Comparison of ENCODE assay signal across 9 cellular contexts in genomic region chr7:149772236-149772820, GRCh38. TPM values are rescaled to one million over a fixed set of nuclear protein-coding genes. Genes with fewer than 3 reads are reported as not detected.
DNase-seq lines count a peak whose midpoint lies in the region; ATAC-seq and TF ChIP-seq lines count a peak whose summit lies in the region.
"Had no signal": no experiment of that assay in that cellular context is flagged by ENCODE, and none has a peak within 500 bp of the region (broad histone marks: within the 10 kb centered on the region; RNA-seq: fewer than 3 reads in every experiment).

No MANE protein-coding gene starts in this region.

- H3K36me3 Mint-ChIP-seq in CD8-positive, alpha-beta memory T cell, result peaks cover 0 to 2% (median 0%) of the 10 kb centered on the region in 3 donors
- no peaks in the 10 kb centered on the region for H3K36me3 Mint-ChIP-seq in IgD-negative memory B cell
- no peaks in the 10 kb centered on the region for H3K36me3 Mint-ChIP-seq in MCF 10A (ENCODE audit: insufficient read depth, unreplicated experiment)

- intact Hi-C loops in MCF 10A (cut with micrococcal nuclease), result no loop called here

- H3K4me3 Mint-ChIP-seq in CD8-positive, alpha-beta memory T cell, result peak overlapping the region; percentile 59 to 88 (median 75)
- H3K4me3 Mint-ChIP-seq in IgD-negative memory B cell (peak overlapping the region in 3 of 4 donors; percentile 59 to 82 (median 65)), MCF 10A (ENCODE audit: unreplicated experiment) (peak overlapping the region; percentile 82)

- H3K9me3 Mint-ChIP-seq in CD8-positive, alpha-beta memory T cell, result no peaks in the 10 kb centered on the region
- H3K9me3 Mint-ChIP-seq in IgD-negative memory B cell, result peaks cover 0 to 2% (median 0%) of the 10 kb centered on the region in 3 donors
- H3K9me3 Mint-ChIP-seq in MCF 10A (ENCODE audit: unreplicated experiment), result no peaks in the 10 kb centered on the region

- H3K4me3 ChIP-seq in CD8-positive, alpha-beta memory T cell (ENCODE audit: low read length), result peak overlapping the region; percentile 51
- peak overlapping the region; percentile 51 to 80 (median 63) for H3K4me3 ChIP-seq in liver (ENCODE audit: low read depth in 1 of 3, low read length in 3 of 3)
- H3K4me3 ChIP-seq in thymus (ENCODE audit: low read length), result peak overlapping the region; percentile 81

- H3K9ac ChIP-seq in liver (ENCODE audit: low read depth in 1 of 2, low read length in 2 of 2), result no peak overlapping the region

- H3K9me3 ChIP-seq in CD8-positive, alpha-beta memory T cell (ENCODE audit: low read length), result no peaks in the 10 kb centered on the region
- H3K9me3 ChIP-seq in liver (ENCODE audit: control insufficient read depth in 4 of 4, low read length in 3 of 4) (no peaks in the 10 kb centered on the region), thymus (ENCODE audit: control insufficient read depth) (no peaks in the 10 kb centered on the region)

- H3K4me1 Mint-ChIP-seq in CD8-positive, alpha-beta memory T cell, result peaks cover 0 to 16% (median 4%) of the 10 kb centered on the region in 3 donors
- H3K4me1 Mint-ChIP-seq in IgD-negative memory B cell (peaks cover 0 to under 1% (median 0%) of the 10 kb centered on the region in 3 donors), MCF 10A (ENCODE audit: insufficient read depth, unreplicated experiment) (no peaks in the 10 kb centered on the region)

- no peak for ATAC-seq in HG03442 (IDR thresholded peaks at IDR 0.05; ENCODE audit: unreplicated experiment)
- ATAC-seq in GM21825 (IDR thresholded peaks at IDR 0.05; ENCODE audit: unreplicated experiment), result no peak

- TF ChIP-seq CTCF in MCF 10A (IDR thresholded peaks at IDR 0.05; ENCODE audit: unreplicated experiment) (no peak), liver (IDR thresholded peaks at IDR 0.05; ENCODE audit: low read depth, low read length, missing input control) (no peak)

- H3K27ac ChIP-seq in CD8-positive, alpha-beta memory T cell (ENCODE audit: low read depth, low read length), result peak overlapping the region; percentile 65
- H3K27ac ChIP-seq in liver (ENCODE audit: low read depth in 1 of 2, low read length in 2 of 2) (peak overlapping the region; percentile 68 to 71), thymus (ENCODE audit: low read depth) (peak overlapping the region; percentile 87)

- H3K27ac Mint-ChIP-seq in CD8-positive, alpha-beta memory T cell, result no peak overlapping the region
- H3K27ac Mint-ChIP-seq in IgD-negative memory B cell (no peak overlapping the region), MCF 10A (ENCODE audit: low read depth, unreplicated experiment) (no peak overlapping the region)

- no peaks in the 10 kb centered on the region for H3K27me3 ChIP-seq in CD8-positive, alpha-beta memory T cell (ENCODE audit: insufficient read depth, low read length, poor library complexity, severe bottlenecking)
- no peaks in the 10 kb centered on the region for H3K27me3 ChIP-seq in liver (ENCODE audit: control insufficient read depth in 4 of 4, insufficient read depth in 4 of 4, low read length in 3 of 4)
- H3K27me3 ChIP-seq in thymus (ENCODE audit: control insufficient read depth, insufficient read depth), result peaks cover 31% of the 10 kb centered on the region

- H3K4me1 ChIP-seq in CD8-positive, alpha-beta memory T cell (ENCODE audit: insufficient read depth, low read length), result peaks cover 7% of the 10 kb centered on the region
- H3K4me1 ChIP-seq in liver (ENCODE audit: control insufficient read depth in 4 of 4, insufficient read depth in 4 of 4, low read length in 3 of 4), result peaks cover 5 to 22% (median 12%) of the 10 kb centered on the region in 4 donors
- peaks cover 11% of the 10 kb centered on the region for H3K4me1 ChIP-seq in thymus (ENCODE audit: control insufficient read depth, insufficient read depth, low read length)

- 2% methylated on average over 40 of the region's 40 CpGs for WGBS in liver
- WGBS in thymus, result 2% methylated on average over 40 of the region's 40 CpGs

- CTCF ChIA-PET in CD8-positive, alpha-beta memory T cell (lab: Charles Lee), result interaction anchor here (1.5 kb wide), 1 partner anchor 30 kb away, joined by 4 read pairs; no protein-coding TSS in a partner anchor
- CTCF ChIA-PET in MCF 10A (lab: Yijun Ruan, JAX), result interaction anchor here (0.6 to 3.4 kb wide), 5 partner anchors 30 to 510 kb away, joined by 3 to 15 read pairs (median 4); partner anchors contain the start of gene ZNF783

- no TSS peak for BruUV-seq in MCF 10A (replicated peaks; lab: Mats Ljungman, UMichigan)

- no peak for TF ChIP-seq RAD21 in liver (IDR thresholded peaks at IDR 0.05)

- POLR2A ChIA-PET in CD8-positive, alpha-beta memory T cell (lab: Charles Lee), result interaction anchor here (0.6 to 0.8 kb wide), 3 partner anchors 9 to 1191 kb away, joined by 3 to 9 read pairs (median 5); a partner anchor contains a TSS
- POLR2A ChIA-PET in MCF 10A (lab: Yijun Ruan, JAX), result interaction anchor here (0.8 to 1.5 kb wide), 5 partner anchors 25 to 148 kb away, joined by 3 to 5 read pairs (median 4); partner anchors contain the start of gene ZNF862

- peak in 2 of 5 donors; percentile 22 to 54 for DNase-seq in CD8-positive, alpha-beta memory T cell
- DNase-seq in MCF 10A (ENCODE audit: unreplicated experiment) (no peak), NOMO-1 treated with DMSO at 0.1 percent for 48 hours (lab: John Stamatoyannopoulos, UW; ENCODE audit: unreplicated experiment) (no peak)

- H3K36me3 ChIP-seq in CD8-positive, alpha-beta memory T cell (ENCODE audit: insufficient read depth, low read length), result no peaks in the 10 kb centered on the region
- H3K36me3 ChIP-seq in liver (ENCODE audit: control insufficient read depth in 4 of 4, insufficient read depth in 3 of 4, low read depth in 1 of 4, low read length in 3 of 4) (peaks cover 0 to 12% (median 9%) of the 10 kb centered on the region in 4 donors), thymus (ENCODE audit: control insufficient read depth, insufficient read depth) (peaks cover 5% of the 10 kb centered on the region)

- peaks cover 0 to 2% of the 10 kb centered on the region in 2 donors for H3K27me3 Mint-ChIP-seq in CD8-positive, alpha-beta memory T cell
- H3K27me3 Mint-ChIP-seq in IgD-negative memory B cell (peaks cover 1% of the 10 kb centered on the region), MCF 10A (ENCODE audit: insufficient read depth, unreplicated experiment) (no peaks in the 10 kb centered on the region)

TF ChIP-seq in liver, 16 proteins besides CTCF, POLR2A, EP300 and RAD21:
- TF ChIP-seq RXRA (IDR thresholded peaks at IDR 0.05) (no peak), MAX (IDR thresholded peaks at IDR 0.05) (no peak), SP1 (IDR thresholded peaks at IDR 0.05) (no peak), TAF1 (conservative IDR thresholded peaks at IDR 0.05) (no peak), FOXA1 (IDR thresholded peaks at IDR 0.05) (no peak), EGR1 (IDR thresholded peaks at IDR 0.05; ENCODE audit: low read depth in 2 of 2) (no peak), YY1 (IDR thresholded peaks at IDR 0.05) (no peak), FOXA2 (IDR thresholded peaks at IDR 0.05) (no peak)
- TF ChIP-seq, protein P1, sequence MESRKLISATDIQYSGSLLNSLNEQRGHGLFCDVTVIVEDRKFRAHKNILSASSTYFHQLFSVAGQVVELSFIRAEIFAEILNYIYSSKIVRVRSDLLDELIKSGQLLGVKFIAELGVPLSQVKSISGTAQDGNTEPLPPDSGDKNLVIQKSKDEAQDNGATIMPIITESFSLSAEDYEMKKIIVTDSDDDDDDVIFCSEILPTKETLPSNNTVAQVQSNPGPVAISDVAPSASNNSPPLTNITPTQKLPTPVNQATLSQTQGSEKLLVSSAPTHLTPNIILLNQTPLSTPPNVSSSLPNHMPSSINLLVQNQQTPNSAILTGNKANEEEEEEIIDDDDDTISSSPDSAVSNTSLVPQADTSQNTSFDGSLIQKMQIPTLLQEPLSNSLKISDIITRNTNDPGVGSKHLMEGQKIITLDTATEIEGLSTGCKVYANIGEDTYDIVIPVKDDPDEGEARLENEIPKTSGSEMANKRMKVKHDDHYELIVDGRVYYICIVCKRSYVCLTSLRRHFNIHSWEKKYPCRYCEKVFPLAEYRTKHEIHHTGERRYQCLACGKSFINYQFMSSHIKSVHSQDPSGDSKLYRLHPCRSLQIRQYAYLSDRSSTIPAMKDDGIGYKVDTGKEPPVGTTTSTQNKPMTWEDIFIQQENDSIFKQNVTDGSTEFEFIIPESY (IDR thresholded peaks at IDR 0.05), result no peak
- TF ChIP-seq, protein P2, sequence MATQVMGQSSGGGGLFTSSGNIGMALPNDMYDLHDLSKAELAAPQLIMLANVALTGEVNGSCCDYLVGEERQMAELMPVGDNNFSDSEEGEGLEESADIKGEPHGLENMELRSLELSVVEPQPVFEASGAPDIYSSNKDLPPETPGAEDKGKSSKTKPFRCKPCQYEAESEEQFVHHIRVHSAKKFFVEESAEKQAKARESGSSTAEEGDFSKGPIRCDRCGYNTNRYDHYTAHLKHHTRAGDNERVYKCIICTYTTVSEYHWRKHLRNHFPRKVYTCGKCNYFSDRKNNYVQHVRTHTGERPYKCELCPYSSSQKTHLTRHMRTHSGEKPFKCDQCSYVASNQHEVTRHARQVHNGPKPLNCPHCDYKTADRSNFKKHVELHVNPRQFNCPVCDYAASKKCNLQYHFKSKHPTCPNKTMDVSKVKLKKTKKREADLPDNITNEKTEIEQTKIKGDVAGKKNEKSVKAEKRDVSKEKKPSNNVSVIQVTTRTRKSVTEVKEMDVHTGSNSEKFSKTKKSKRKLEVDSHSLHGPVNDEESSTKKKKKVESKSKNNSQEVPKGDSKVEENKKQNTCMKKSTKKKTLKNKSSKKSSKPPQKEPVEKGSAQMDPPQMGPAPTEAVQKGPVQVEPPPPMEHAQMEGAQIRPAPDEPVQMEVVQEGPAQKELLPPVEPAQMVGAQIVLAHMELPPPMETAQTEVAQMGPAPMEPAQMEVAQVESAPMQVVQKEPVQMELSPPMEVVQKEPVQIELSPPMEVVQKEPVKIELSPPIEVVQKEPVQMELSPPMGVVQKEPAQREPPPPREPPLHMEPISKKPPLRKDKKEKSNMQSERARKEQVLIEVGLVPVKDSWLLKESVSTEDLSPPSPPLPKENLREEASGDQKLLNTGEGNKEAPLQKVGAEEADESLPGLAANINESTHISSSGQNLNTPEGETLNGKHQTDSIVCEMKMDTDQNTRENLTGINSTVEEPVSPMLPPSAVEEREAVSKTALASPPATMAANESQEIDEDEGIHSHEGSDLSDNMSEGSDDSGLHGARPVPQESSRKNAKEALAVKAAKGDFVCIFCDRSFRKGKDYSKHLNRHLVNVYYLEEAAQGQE (IDR thresholded peaks at IDR 0.05), result no peak
- TF ChIP-seq, protein P3, sequence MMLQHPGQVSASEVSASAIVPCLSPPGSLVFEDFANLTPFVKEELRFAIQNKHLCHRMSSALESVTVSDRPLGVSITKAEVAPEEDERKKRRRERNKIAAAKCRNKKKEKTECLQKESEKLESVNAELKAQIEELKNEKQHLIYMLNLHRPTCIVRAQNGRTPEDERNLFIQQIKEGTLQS (IDR thresholded peaks at IDR 0.05), result no peak

RNA-seq across cellular contexts. Expression of gene ZNF467, which starts 1.1 kb away (rescaled TPM):
- total RNA-seq in CD8-positive, alpha-beta memory T cell, result under 1 TPM in 1 of 2 experiments, not detected in 1; 0.24 TPM
- 1.3 TPM for polyA plus RNA-seq in CD8-positive, alpha-beta memory T cell
- not detected for polyA plus RNA-seq in IgD-negative memory B cell
- total RNA-seq in MCF 10A (2022), result 3.2 and 3.7 TPM in 2 replicates
- total RNA-seq in liver, result 1 to 10 TPM; 2.8 to 3.8 TPM
- polyA plus RNA-seq in liver, result 1 to 10 TPM; 3.6 to 4.0 TPM
- polyA plus RNA-seq in thymus, result 8.8 TPM
- total RNA-seq: LHCN-M2 had no signal
